24 cellular contexts compared by ENCODE assay signal in the genomic region with DNA sequence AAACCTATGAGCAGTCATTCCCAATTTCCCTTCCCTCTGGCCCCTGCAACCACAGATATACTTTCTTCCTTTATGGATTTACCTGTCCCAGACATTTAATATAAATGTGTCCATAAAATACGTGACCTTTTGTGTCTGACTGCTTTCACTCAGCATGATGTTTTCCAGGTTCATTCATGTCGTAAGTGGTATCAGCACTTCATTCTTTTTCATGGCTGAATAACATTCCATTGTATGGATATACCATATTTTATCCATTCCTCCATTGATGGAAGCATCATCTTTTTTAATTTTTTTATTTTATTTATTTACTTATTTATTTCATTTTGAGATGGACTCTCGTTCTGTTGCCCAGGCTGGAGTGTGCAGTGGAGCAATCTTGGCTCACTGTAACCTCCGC. TPM values are rescaled to one million over a fixed set of nuclear protein-coding genes. Genes with fewer than 3 reads are reported as not detected.
"Had no signal": no experiment of that assay in that cellular context is flagged by ENCODE, and none has a peak within 500 bp of the region (broad histone marks: within the 10 kb centered on the region; RNA-seq: fewer than 3 reads in every experiment).

No MANE protein-coding gene starts in this region.

- DNase-seq: effector CD8-positive, alpha-beta T cell; foreskin keratinocyte; heart left ventricle; left cardiac atrium; left lung; mesenchymal stem cell; mucosa of descending colon; naive B cell; nephron progenitor cell; nucleus accumbens; stimulated activated CD4-positive, alpha-beta T cell treated with anti-CD3 and anti-CD28 coated beads, Interleukin-12 subunit alpha, Interleukin-12 subunit beta, amount 100 ng/mL, for 4 hours; stimulated activated CD4-positive, alpha-beta T cell treated with anti-CD3 and anti-CD28 coated beads, Interleukin-1b, Interleukin-23, amount 100 ng/mL, for 48 hours; stimulated activated CD4-positive, alpha-beta T cell treated with anti-CD3 and anti-CD28 coated beads, Interleukin-4, amount 100 ng/mL, for 1 hour; stimulated activated CD8-positive, alpha-beta memory T cell treated with anti-CD3 and anti-CD28 coated beads, Interleukin-4, amount 100 ng/mL, for 48 hours; stimulated activated naive CD4-positive, alpha-beta T cell treated with Interleukin-2 at 50 U/mL for 16 hours; stomach; thyroid gland; trophoblast cell had no signal

- H3K27ac Mint-ChIP-seq: dendritic cell treated with granulocyte-macrophage colony-stimulating factor and Interleukin-4, amounts not matched to agents 40 ng/mL and 50 ng/mL, for 4 days; mesothelial cell of epicardium; nephron progenitor cell had no signal

- H3K4me3 Mint-ChIP-seq: dendritic cell treated with granulocyte-macrophage colony-stimulating factor and Interleukin-4, amounts not matched to agents 40 ng/mL and 50 ng/mL, for 4 days; mesothelial cell of epicardium; nephron progenitor cell had no signal

- ATAC-seq: foreskin keratinocyte, gastroesophageal sphincter, heart left ventricle, left cardiac atrium, left lung, mucosa of descending colon, sciatic nerve had no signal

- H3K27me3 Mint-ChIP-seq: dendritic cell treated with granulocyte-macrophage colony-stimulating factor and Interleukin-4, amounts not matched to agents 40 ng/mL and 50 ng/mL, for 4 days; naive B cell had no signal

- H3K4me1 Mint-ChIP-seq: mesothelial cell of epicardium, nephron progenitor cell had no signal

RNA-seq across cellular contexts. Expression of gene PTPRH, which starts 57.5 kb away (rescaled TPM):
- total RNA-seq: osteocyte, temporal lobe had no signal
